In the genomic region with DNA sequence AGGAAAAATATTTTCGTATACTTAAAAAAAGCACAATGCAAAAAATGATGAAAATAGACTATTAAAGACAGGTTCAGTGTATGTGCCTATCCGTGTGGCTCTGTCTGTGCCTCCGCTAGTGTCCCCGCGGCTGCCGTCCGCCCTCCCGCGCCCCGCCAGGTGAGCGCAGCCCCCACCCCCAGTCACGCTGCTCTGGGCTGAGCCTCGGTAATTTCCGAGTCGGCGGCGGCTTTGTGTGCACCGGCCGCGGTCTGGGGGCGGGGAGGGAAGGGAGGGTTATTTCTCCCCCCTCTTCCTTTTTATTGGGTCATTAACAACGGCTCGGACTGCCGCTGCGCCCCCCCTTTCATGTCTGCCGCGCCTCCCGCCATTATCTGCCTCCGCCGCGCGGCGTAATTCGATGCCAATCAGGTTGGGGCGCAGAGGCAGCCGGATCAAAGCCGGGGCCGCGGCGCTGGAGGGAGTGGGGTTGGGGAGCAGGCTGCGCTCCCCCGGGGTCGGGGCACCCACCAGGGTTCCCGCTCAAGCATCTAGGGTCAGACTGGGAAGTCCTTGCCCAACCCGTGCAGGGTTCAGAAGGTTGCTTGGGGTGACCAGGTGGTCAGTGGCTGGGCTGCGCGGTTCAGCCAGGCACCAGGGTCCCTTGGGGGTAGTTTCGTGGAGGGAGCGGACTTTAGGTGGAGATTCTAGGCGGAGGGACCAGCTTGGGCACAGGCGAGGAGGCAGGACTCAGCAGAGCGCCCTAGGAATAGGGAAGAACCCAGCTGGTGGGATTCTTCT, we compare ENCODE assay signal across 9 cellular contexts. TPM values are rescaled to one million over a fixed set of nuclear protein-coding genes. Genes with fewer than 3 reads are reported as not detected.
DNase-seq lines count a peak whose midpoint lies in the region; ATAC-seq and TF ChIP-seq lines count a peak whose summit lies in the region.
"Had no signal": no experiment of that assay in that cellular context is flagged by ENCODE, and none has a peak within 500 bp of the region (broad histone marks: within the 10 kb centered on the region; RNA-seq: fewer than 3 reads in every experiment).

No MANE protein-coding gene starts in this region.

- peaks cover 0 to 45% of the 10 kb centered on the region in 2 donors for H3K27me3 ChIP-seq in tibial nerve

- no peak overlapping the region for H3K27ac ChIP-seq in tibial nerve

- no peaks in the 10 kb centered on the region for H3K36me3 Mint-ChIP-seq in T-cell

- no peak for TF ChIP-seq POLR2A in tibial nerve (IDR thresholded peaks at IDR 0.05)

- peaks cover 0 to 26% (median 8%) of the 10 kb centered on the region in 4 donors for H3K4me1 ChIP-seq in tibial nerve

- ATAC-seq in T-cell (replicated peaks in 1 of 4) = peak in 3 of 4 experiments; percentile 50 to 65 (median 57)
- no peak for ATAC-seq in GM19452 (IDR thresholded peaks at IDR 0.05; ENCODE audit: unreplicated experiment)

- H3K4me1 Mint-ChIP-seq in T-cell = peaks cover 14 to 23% (median 20%) of the 10 kb centered on the region in 3 donors

- peak overlapping the region in 2 of 3 donors; percentile 17 to 55 for H3K4me3 Mint-ChIP-seq in T-cell
- H3K4me3 Mint-ChIP-seq: activated CD4-positive, alpha-beta T cell treated with anti-CD3 and anti-CD28 coated beads, Interleukin-2, amount 10 ng/mL, durations not matched to agents 7 days and 5 days had no signal

- no peak for TF ChIP-seq EP300 in tibial nerve (IDR thresholded peaks at IDR 0.05)

- CTCF ChIA-PET in T-cell (lab: Charles Lee) = interaction anchor here in 1 of 2 donors (1.2 kb wide), 1 partner anchor 10 kb away, joined by 3 read pairs; no protein-coding TSS in a partner anchor

- no peaks in the 10 kb centered on the region for H3K9me3 ChIP-seq in tibial nerve

- H3K27ac Mint-ChIP-seq in T-cell = no peak overlapping the region
- H3K27ac Mint-ChIP-seq: activated CD4-positive, alpha-beta T cell treated with anti-CD3 and anti-CD28 coated beads, Interleukin-2, amount 10 ng/mL, durations not matched to agents 7 days and 5 days had no signal

- WGBS in tibial nerve, 2 donors = 12 to 13% methylated on average over 50 to 51 of the region's 52 CpGs

- H3K36me3 ChIP-seq in tibial nerve = no peaks in the 10 kb centered on the region

- no peak for TF ChIP-seq CTCF in tibial nerve (IDR thresholded peaks at IDR 0.05)

- peak; percentile 16 for DNase-seq in stimulated activated CD4-positive, alpha-beta T cell treated with anti-CD3 and anti-CD28 coated beads, Interleukin-12 subunit alpha, Interleukin-12 subunit beta, amount 100 ng/mL, for 4 hours
- DNase-seq in stimulated activated CD4-positive, alpha-beta T cell treated with anti-CD3 and anti-CD28 coated beads, Interleukin-4, amount 100 ng/mL, for 1 hour = no peak
- DNase-seq in T-cell (peak in 3 of 34 experiments; percentile 16 to 25 (median 22)), iPS-NIHi11 (ENCODE audit: low spot score) (peak; percentile 83), tibial nerve (ENCODE audit: low spot score in 2 of 2) (no peak), NCI-H2196 treated with DMSO at 0.1 percent for 48 hours (lab: John Stamatoyannopoulos, UW; ENCODE audit: unreplicated experiment) (no peak), NOMO-1 (lab: John Stamatoyannopoulos, UW; ENCODE audit: unreplicated experiment in 2 of 2) (no peak)
- DNase-seq: activated CD4-positive, alpha-beta T cell treated with anti-CD3 and anti-CD28 coated beads, Interleukin-2, amount 10 ng/mL, durations not matched to agents 7 days and 5 days had no signal

- POLR2A ChIA-PET in T-cell (lab: Charles Lee) = no interaction called here

- H3K4me3 ChIP-seq in tibial nerve = peak overlapping the region in 3 of 4 donors; percentile 14 to 31 (median 17)

- peaks cover 33 to 48% of the 10 kb centered on the region in 2 donors for H3K27me3 Mint-ChIP-seq in T-cell

- no peaks in the 10 kb centered on the region for H3K9me3 Mint-ChIP-seq in T-cell
- H3K9me3 Mint-ChIP-seq: activated CD4-positive, alpha-beta T cell treated with anti-CD3 and anti-CD28 coated beads, Interleukin-2, amount 10 ng/mL, durations not matched to agents 7 days and 5 days had no signal

RNA-seq across cellular contexts. Expression of gene PSD2, which starts 39.5 kb away (rescaled TPM):
- total RNA-seq in T-cell (under 1 TPM in 3 of 5 donors, not detected in 2; 0.07 to 0.15 (median 0.09) TPM), tibial nerve (under 1 TPM in 3 of 4 donors, not detected in 1; under 0.01 to 0.30 (median 0.21) TPM)
- total RNA-seq: activated CD4-positive, alpha-beta T cell treated with anti-CD3 and anti-CD28 coated beads, Interleukin-2, amount 10 ng/mL, durations not matched to agents 7 days and 5 days had no signal

Comparison
In these comparisons a context has a peak if more than half of its experiments do, and no peak if none do; other contexts are left out.
1. DNase-seq: peak in stimulated activated CD4-positive, alpha-beta T cell treated with anti-CD3 and anti-CD28 coated beads, Interleukin-12 subunit alpha, Interleukin-12 subunit beta, amount 100 ng/mL, for 4 hours (single experiment) and iPS-NIHi11 (single experiment); none in stimulated activated CD4-positive, alpha-beta T cell treated with anti-CD3 and anti-CD28 coated beads, Interleukin-4, amount 100 ng/mL, for 1 hour (single experiment), tibial nerve (0 of 2), NCI-H2196 treated with DMSO at 0.1 percent for 48 hours (single experiment) and NOMO-1 (0 of 2).